In genomic region chr11:27319065-27319464, GRCh38 we compare ENCODE assay signal across 8 cellular contexts. TPM values are rescaled to one million over a fixed set of nuclear protein-coding genes. Genes with fewer than 3 reads are reported as not detected.
A peak's percentile ranks its signal among the peaks of the same experiment; 100 is the strongest.
DNase-seq lines count a peak whose midpoint lies in the region; ATAC-seq and TF ChIP-seq lines count a peak whose summit lies in the region.

No MANE protein-coding gene starts in this region.

- intact Hi-C loops in left lung (cut with DNase I): no loop called here

- H3K9me3 ChIP-seq in left lung: peaks cover 0 to 2% of the 10 kb centered on the region in 2 donors

- peak; percentile 4 for DNase-seq in stimulated activated CD4-positive, alpha-beta T cell treated with anti-CD3 and anti-CD28 coated beads, Interleukin-15, amount 100 ng/mL, for 24 hours
- no peak for DNase-seq in stimulated activated CD4-positive, alpha-beta T cell treated with anti-CD3 and anti-CD28 coated beads, Interleukin-4, amount 100 ng/mL, for 1 hour
- peak; percentile 65 for DNase-seq in RPMI7951 (ENCODE audit: low read depth)
- DNase-seq in stromal cell of bone marrow (ENCODE audit: low read depth): peak; percentile 73
- DNase-seq in hypothalamus (lab: John Stamatoyannopoulos, UW): no peak
- no peak for DNase-seq in left lung
- no peak for DNase-seq in activated effector memory CD4-positive, alpha-beta T cell treated with Interleukin-2 at 50 U/mL for 16 hours

- H3K4me1 ChIP-seq in left lung: no peaks in the 10 kb centered on the region

- H3K27ac ChIP-seq in left lung: no peak overlapping the region

- TF ChIP-seq CTCF in left lung (IDR thresholded peaks at IDR 0.05): no peak

- peak; percentile 98 for ATAC-seq in HG02763 (IDR thresholded peaks at IDR 0.05; ENCODE audit: unreplicated experiment)
- ATAC-seq in left lung: no peak

- H3K36me3 ChIP-seq in left lung: no peaks in the 10 kb centered on the region

- H3K4me3 ChIP-seq in left lung: no peak overlapping the region

- H3K27me3 ChIP-seq in left lung: no peaks in the 10 kb centered on the region

RNA-seq across cellular contexts. Expression of gene CCDC34, which starts 44.0 kb away (rescaled TPM):
- total RNA-seq in RPMI7951 (2014; rRNA removed; shearing (Covaris generic)): 12.7 and 14.5 TPM in 2 replicates
- 1 to 10 TPM; 3.2 to 5.0 TPM for total RNA-seq in left lung

Comparison
In these comparisons a context has a peak if more than half of its experiments do, and no peak if none do; other contexts are left out.
1. DNase-seq: peak in stimulated activated CD4-positive, alpha-beta T cell treated with anti-CD3 and anti-CD28 coated beads, Interleukin-15, amount 100 ng/mL, for 24 hours (single experiment), RPMI7951 (single experiment) and stromal cell of bone marrow (single experiment); none in stimulated activated CD4-positive, alpha-beta T cell treated with anti-CD3 and anti-CD28 coated beads, Interleukin-4, amount 100 ng/mL, for 1 hour (single experiment), hypothalamus (0 of 51), left lung (0 of 2) and activated effector memory CD4-positive, alpha-beta T cell treated with Interleukin-2 at 50 U/mL for 16 hours (single experiment).